Comparison of ENCODE assay signal across 31 cellular contexts in genomic region chr20:48150568-48150967, GRCh38.
"Had no signal": no experiment of that assay in that cellular context is flagged by ENCODE, and none has a peak within 500 bp of the region (broad histone marks: within the 10 kb centered on the region; RNA-seq: fewer than 3 reads in every experiment).

No MANE protein-coding gene starts in this region.

- H3K4me3 ChIP-seq: ascending aorta, breast epithelium, cardiac muscle cell, colonic mucosa, esophagus squamous epithelium, gastroesophageal sphincter had no signal

- H3K9me3 ChIP-seq: ascending aorta, breast epithelium, colonic mucosa, esophagus squamous epithelium, gastroesophageal sphincter had no signal

- H3K4me3 Mint-ChIP-seq: activated CD4-positive, alpha-beta memory T cell treated with anti-CD3 and anti-CD28 coated beads, Interleukin-2, amount 10 ng/mL, durations not matched to agents 7 days and 5 days; activated CD4-positive, alpha-beta T cell treated with anti-CD3 and anti-CD28 coated beads, Interleukin-2, amount 10 ng/mL, durations not matched to agents 7 days and 5 days; activated naive CD4-positive, alpha-beta T cell treated with anti-CD3 and anti-CD28 coated beads, Interleukin-2, amount 10 ng/mL, durations not matched to agents 7 days and 5 days; activated naive CD8-positive, alpha-beta T cell treated with anti-CD3 and anti-CD28 coated beads, Interleukin-2, amount 10 ng/mL, durations not matched to agents 7 days and 5 days; activated T-cell treated with anti-CD3 and anti-CD28 coated beads, Interleukin-2, amount 50 U/mL, for 24 hours; activated T-cell treated with anti-CD3 and anti-CD28 coated beads, Interleukin-2, amount 50 U/mL, for 72 hours; WTC11 had no signal

- H3K9me3 Mint-ChIP-seq: activated CD4-positive, alpha-beta memory T cell treated with anti-CD3 and anti-CD28 coated beads, Interleukin-2, amount 10 ng/mL, durations not matched to agents 7 days and 5 days; activated CD4-positive, alpha-beta T cell treated with anti-CD3 and anti-CD28 coated beads, Interleukin-2, amount 10 ng/mL, durations not matched to agents 7 days and 5 days; activated T-cell treated with anti-CD3 and anti-CD28 coated beads, Interleukin-2, amount 50 U/mL, for 24 hours; activated T-cell treated with anti-CD3 and anti-CD28 coated beads, Interleukin-2, amount 50 U/mL, for 72 hours had no signal

- ATAC-seq: activated naive CD4-positive, alpha-beta T cell treated with anti-CD3 and anti-CD28 coated beads, Interleukin-2, amount 50 U/mL, for 72 hours; activated T-cell treated with anti-CD3 and anti-CD28 coated beads, Interleukin-2, amount 50 U/mL, for 72 hours; gastroesophageal sphincter; WTC11 had no signal

- H3K27me3 ChIP-seq: ascending aorta, breast epithelium, colonic mucosa, gastroesophageal sphincter had no signal

- H3K4me1 ChIP-seq: ascending aorta, breast epithelium, colonic mucosa, esophagus squamous epithelium, gastroesophageal sphincter had no signal

- H3K36me3 ChIP-seq: ascending aorta, breast epithelium, cardiac muscle cell, colonic mucosa, esophagus squamous epithelium, gastroesophageal sphincter had no signal

- H3K27ac Mint-ChIP-seq: activated CD4-positive, alpha-beta memory T cell treated with anti-CD3 and anti-CD28 coated beads, Interleukin-2, amount 10 ng/mL, durations not matched to agents 7 days and 5 days; activated CD4-positive, alpha-beta T cell treated with anti-CD3 and anti-CD28 coated beads, Interleukin-2, amount 10 ng/mL, durations not matched to agents 7 days and 5 days; activated naive CD4-positive, alpha-beta T cell treated with anti-CD3 and anti-CD28 coated beads, Interleukin-2, amount 10 ng/mL, durations not matched to agents 7 days and 5 days; activated naive CD4-positive, alpha-beta T cell treated with anti-CD3 and anti-CD28 coated beads, Interleukin-2, amount 50 U/mL, for 72 hours; activated naive CD8-positive, alpha-beta T cell treated with anti-CD3 and anti-CD28 coated beads, Interleukin-2, amount 10 ng/mL, durations not matched to agents 7 days and 5 days; activated T-cell treated with anti-CD3 and anti-CD28 coated beads, Interleukin-2, amount 50 U/mL, for 24 hours; activated T-cell treated with anti-CD3 and anti-CD28 coated beads, Interleukin-2, amount 50 U/mL, for 72 hours; WTC11 had no signal

- H3K4me1 Mint-ChIP-seq: activated CD4-positive, alpha-beta memory T cell treated with anti-CD3 and anti-CD28 coated beads, Interleukin-2, amount 10 ng/mL, durations not matched to agents 7 days and 5 days; activated CD4-positive, alpha-beta T cell treated with anti-CD3 and anti-CD28 coated beads, Interleukin-2, amount 10 ng/mL, durations not matched to agents 7 days and 5 days; activated naive CD4-positive, alpha-beta T cell treated with anti-CD3 and anti-CD28 coated beads, Interleukin-2, amount 10 ng/mL, durations not matched to agents 7 days and 5 days; activated naive CD8-positive, alpha-beta T cell treated with anti-CD3 and anti-CD28 coated beads, Interleukin-2, amount 10 ng/mL, durations not matched to agents 7 days and 5 days had no signal

- DNase-seq: activated CD4-positive, alpha-beta memory T cell treated with anti-CD3 and anti-CD28 coated beads, Interleukin-2, amount 10 ng/mL, durations not matched to agents 7 days and 5 days; activated CD4-positive, alpha-beta T cell treated with anti-CD3 and anti-CD28 coated beads for 1 hour; activated CD4-positive, alpha-beta T cell treated with anti-CD3 and anti-CD28 coated beads for 4 hours; activated CD4-positive, alpha-beta T cell treated with anti-CD3 and anti-CD28 coated beads, Interleukin-2, amount 10 ng/mL, durations not matched to agents 7 days and 5 days; activated CD4-positive, alpha-beta T cell treated with anti-CD3 and anti-CD28 coated beads, Interleukin-2, amount 50 U/mL, for 4 hours; activated CD8-positive, alpha-beta memory T cell treated with anti-CD3 and anti-CD28 coated beads, Interleukin-2, amount 50 U/mL, for 48 hours; activated gamma-delta T cell; activated naive CD4-positive, alpha-beta T cell; activated naive CD4-positive, alpha-beta T cell treated with anti-CD3 and anti-CD28 coated beads, Interleukin-2, amount 10 ng/mL, durations not matched to agents 7 days and 5 days; activated naive CD8-positive, alpha-beta T cell treated with anti-CD3 and anti-CD28 coated beads, Interleukin-2, amount 10 ng/mL, durations not matched to agents 7 days and 5 days; activated T-cell treated with anti-CD3 and anti-CD28 coated beads for 4 hours; activated T-cell treated with anti-CD3 and anti-CD28 coated beads, Interleukin-2, amount 50 U/mL, for 24 hours; activated T-cell treated with anti-CD3 and anti-CD28 coated beads, Interleukin-2, amount 50 U/mL, for 72 hours; central memory CD4-positive, alpha-beta T cell; cerebellar nuclear complex; colonic mucosa; effector CD8-positive, alpha-beta T cell; esophagus squamous epithelium; foreskin melanocyte; head of caudate nucleus; T-helper 2 cell had no signal

- H3K27me3 Mint-ChIP-seq: activated naive CD4-positive, alpha-beta T cell treated with anti-CD3 and anti-CD28 coated beads, Interleukin-2, amount 10 ng/mL, durations not matched to agents 7 days and 5 days; activated naive CD8-positive, alpha-beta T cell treated with anti-CD3 and anti-CD28 coated beads, Interleukin-2, amount 10 ng/mL, durations not matched to agents 7 days and 5 days had no signal

- H3K36me3 Mint-ChIP-seq: activated naive CD4-positive, alpha-beta T cell treated with anti-CD3 and anti-CD28 coated beads, Interleukin-2, amount 10 ng/mL, durations not matched to agents 7 days and 5 days; activated naive CD4-positive, alpha-beta T cell treated with anti-CD3 and anti-CD28 coated beads, Interleukin-2, amount 50 U/mL, for 72 hours; activated naive CD8-positive, alpha-beta T cell treated with anti-CD3 and anti-CD28 coated beads, Interleukin-2, amount 10 ng/mL, durations not matched to agents 7 days and 5 days; brain had no signal

- FAIRE-seq: endometrium, endothelial cell of umbilical vein had no signal

- H3K27ac ChIP-seq: ascending aorta, breast epithelium, cardiac muscle cell, colonic mucosa, epithelial cell of prostate, esophagus squamous epithelium, gastroesophageal sphincter had no signal
